11 cellular contexts compared by ENCODE assay signal in genomic region chr21:16376673-16377072, GRCh38.
"Had no signal": no experiment of that assay in that cellular context is flagged by ENCODE, and none has a peak within 500 bp of the region (broad histone marks: within the 10 kb centered on the region; RNA-seq: fewer than 3 reads in every experiment).

No MANE protein-coding gene starts in this region.

- H3K36me3 Mint-ChIP-seq: activated naive CD4-positive, alpha-beta T cell treated with anti-CD3 and anti-CD28 coated beads, Interleukin-2, amount 50 U/mL, for 72 hours; stimulated activated memory B cell treated with anti-CD40 and anti-IgM and Interleukin-4, amounts not matched to agents 10 μg/mL and 1 μg/mL and 100 μg/mL, for 72 hours had no signal

- H3K4me1 ChIP-seq: spleen had no signal

- H3K27ac Mint-ChIP-seq: stimulated activated memory B cell treated with anti-CD40 and anti-IgM and Interleukin-4, amounts not matched to agents 10 μg/mL and 1 μg/mL and 100 μg/mL, for 72 hours had no signal

- H3K27me3 ChIP-seq: ovary, spleen had no signal

- H3K4me1 Mint-ChIP-seq: stimulated activated memory B cell treated with anti-CD40 and anti-IgM and Interleukin-4, amounts not matched to agents 10 μg/mL and 1 μg/mL and 100 μg/mL, for 72 hours had no signal

- H3K27ac ChIP-seq: spleen had no signal

- H3K9me3 Mint-ChIP-seq: activated naive CD4-positive, alpha-beta T cell treated with anti-CD3 and anti-CD28 coated beads, Interleukin-2, amount 50 U/mL, for 72 hours; neural crest cell; stimulated activated memory B cell treated with anti-CD40 and anti-IgM and Interleukin-4, amounts not matched to agents 10 μg/mL and 1 μg/mL and 100 μg/mL, for 72 hours had no signal

- H3K4me3 ChIP-seq: ovary, spleen had no signal

- H3K36me3 ChIP-seq: ovary, spleen had no signal

- ATAC-seq: activated naive CD4-positive, alpha-beta T cell treated with anti-CD3 and anti-CD28 coated beads, Interleukin-2, amount 50 U/mL, for 72 hours; left colon; stimulated activated memory B cell treated with anti-CD40 and anti-IgM and Interleukin-4, amounts not matched to agents 10 μg/mL and 1 μg/mL and 100 μg/mL, for 72 hours had no signal

- H3K27me3 Mint-ChIP-seq: stimulated activated memory B cell treated with anti-CD40 and anti-IgM and Interleukin-4, amounts not matched to agents 10 μg/mL and 1 μg/mL and 100 μg/mL, for 72 hours had no signal

- H3K4me3 Mint-ChIP-seq: neural crest cell; stimulated activated memory B cell treated with anti-CD40 and anti-IgM and Interleukin-4, amounts not matched to agents 10 μg/mL and 1 μg/mL and 100 μg/mL, for 72 hours had no signal

- DNase-seq: activated T-cell treated with anti-CD3 and anti-CD28 coated beads, Interleukin-2, amount 50 U/mL, for 1 hour; amygdala; left colon; ovary; SHP77 treated with DMSO at 0.1 percent for 48 hours; spleen; stimulated activated CD4-positive, alpha-beta T cell treated with anti-CD3 and anti-CD28 coated beads, Interleukin-1b, Interleukin-23, amount 100 ng/mL, for 48 hours; substantia nigra had no signal

- H3K9me3 ChIP-seq: ovary, spleen had no signal
